ENCODE assay signal across 8 cellular contexts in the genomic region with DNA sequence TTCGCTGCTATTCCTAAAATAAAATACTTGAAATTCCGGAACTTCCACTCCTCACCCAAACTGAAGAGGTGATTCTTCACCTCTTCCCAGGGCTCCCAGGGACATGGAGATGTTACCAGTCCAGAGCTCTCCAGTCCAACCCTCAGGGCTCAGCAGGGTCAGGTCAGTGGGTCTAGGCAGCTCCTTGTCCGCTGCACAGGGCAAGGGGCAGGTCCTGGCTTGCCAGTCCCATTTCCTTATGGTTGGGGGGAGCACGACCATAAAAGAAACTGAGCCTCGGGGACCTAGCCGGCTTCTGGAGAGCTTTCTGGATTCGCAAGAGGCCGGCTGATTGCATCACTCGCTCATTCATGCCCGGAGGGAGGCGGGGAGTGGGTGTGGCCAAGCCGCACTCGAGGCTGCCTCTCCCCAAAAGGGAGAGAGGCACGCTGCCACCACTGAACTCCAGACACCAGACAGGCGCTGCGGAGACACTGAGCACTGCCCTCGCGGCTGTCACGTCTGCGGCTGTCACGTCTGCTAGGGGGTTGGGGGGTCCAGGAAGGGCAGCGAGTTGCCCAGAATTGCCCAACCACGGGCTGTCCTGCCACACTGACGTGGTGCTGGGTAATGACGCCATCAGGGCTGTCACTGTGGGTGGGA. TPM values are rescaled to one million over a fixed set of nuclear protein-coding genes. Genes with fewer than 3 reads are reported as not detected.
DNase-seq lines count a peak whose midpoint lies in the region; ATAC-seq lines count a peak whose summit lies in the region.

No MANE protein-coding gene starts in this region.

- peak overlapping the region; percentile 29 for H3K23ac ChIP-seq in neuronal stem cell (ENCODE audit: low read depth, low read length, poor library complexity)

- peaks cover 54% of the 10 kb centered on the region for H3K4me1 ChIP-seq in HUES6 (ENCODE audit: control insufficient read depth, insufficient read depth, low read length)
- H3K4me1 ChIP-seq in neuronal stem cell (ENCODE audit: control insufficient read depth in 2 of 2, insufficient read depth in 1 of 2, low read depth in 1 of 2, low read length in 2 of 2), result peaks cover 15 to 27% of the 10 kb centered on the region in 2 donors

- peaks cover 67% of the 10 kb centered on the region for H3K36me3 ChIP-seq in HUES6 (ENCODE audit: control insufficient read depth, insufficient read depth, low read length)
- peaks cover 5 to 26% of the 10 kb centered on the region in 2 donors for H3K36me3 ChIP-seq in neuronal stem cell (replicated peaks in 1 of 2; ENCODE audit: control insufficient read depth in 2 of 2, insufficient read depth in 2 of 2, low read length in 2 of 2)

- no peak overlapping the region for H2BK15ac ChIP-seq in neuronal stem cell (ENCODE audit: low read length)

- peak overlapping the region; percentile 56 for H3K4me2 ChIP-seq in neuronal stem cell (ENCODE audit: insufficient read depth, low read length, poor library complexity, severe bottlenecking)

- H2BK120ac ChIP-seq in neuronal stem cell (ENCODE audit: low read depth, low read length), result no peak overlapping the region

- WGBS in neuronal stem cell (ENCODE audit: extremely low coverage in 2 of 2, insufficient read length in 2 of 2, insufficient replicate concordance in 1 of 2), 2 donors, result no CpG with 5 or more reads among the region's 25 CpGs

- no peak overlapping the region for H2BK12ac ChIP-seq in neuronal stem cell (ENCODE audit: low read length)

- no peak overlapping the region for H4K8ac ChIP-seq in neuronal stem cell (ENCODE audit: low read depth, low read length)

- H3K18ac ChIP-seq in neuronal stem cell (ENCODE audit: low read length), result peak overlapping the region; percentile 59

- H4K91ac ChIP-seq in neuronal stem cell (ENCODE audit: low read depth, low read length, poor library complexity), result no peak overlapping the region

- no peaks in the 10 kb centered on the region for H3K9me3 ChIP-seq in HUES6 (ENCODE audit: control insufficient read depth, insufficient read depth, low read depth, low read length)
- no peaks in the 10 kb centered on the region for H3K9me3 ChIP-seq in neuronal stem cell (replicated peaks in 1 of 2; ENCODE audit: control insufficient read depth in 2 of 2, insufficient read depth in 1 of 2, low read depth in 1 of 2, low read length in 2 of 2)

- peak; percentile 97 for DNase-seq in 8988T
- DNase-seq in SIG-M5 treated with dmso at 0.1 percent for 504 hours (lab: John Stamatoyannopoulos, UW; ENCODE audit: unreplicated experiment), result peak; percentile 91
- peak; percentile 88 for DNase-seq in activated gamma-delta T cell treated with Interleukin-2 at 50 U/mL for 16 hours
- DNase-seq in fibroblast of the conjunctiva (ENCODE audit: low read depth), result peak; percentile 89
- DNase-seq in neuronal stem cell (ENCODE audit: low spot score), result peak; percentile 61
- DNase-seq in stromal cell of bone marrow (ENCODE audit: low read depth), result peak; percentile 83

- H3K27ac ChIP-seq in HUES6 (ENCODE audit: low read depth, low read length) (peak overlapping the region; percentile 90), neuronal stem cell (replicated peaks; ENCODE audit: low read length) (no peak overlapping the region)

- H2AK5ac ChIP-seq in neuronal stem cell (ENCODE audit: low read depth, low read length), result no peak overlapping the region

- H3K27me3 ChIP-seq in HUES6 (ENCODE audit: control insufficient read depth, insufficient read depth, low read length) (no peaks in the 10 kb centered on the region), neuronal stem cell (ENCODE audit: control insufficient read depth in 3 of 3, insufficient read depth in 3 of 3, low read depth in 1 of 3, low read length in 3 of 3) (no peaks in the 10 kb centered on the region)

- H3K4ac ChIP-seq in neuronal stem cell (ENCODE audit: low read length), result no peak overlapping the region

- H3K79me1 ChIP-seq in neuronal stem cell (ENCODE audit: low read depth, low read length), result peaks cover 7% of the 10 kb centered on the region

- H3K4me3 ChIP-seq in HUES6 (ENCODE audit: low read depth, low read length), result peak overlapping the region; percentile 28; the same call in 1 of the 2 replicates
- H3K4me3 ChIP-seq in neuronal stem cell (ENCODE audit: low read length in 2 of 2), result no peak overlapping the region

- ATAC-seq in GM18517 (IDR thresholded peaks at IDR 0.05; ENCODE audit: unreplicated experiment), result peak; percentile 57

- no peak overlapping the region for H3K14ac ChIP-seq in neuronal stem cell (ENCODE audit: low read length)

- no peak overlapping the region for H2BK5ac ChIP-seq in neuronal stem cell (ENCODE audit: low read length)

- peak overlapping the region; percentile 69 for H2AFZ ChIP-seq in neuronal stem cell (ENCODE audit: low read length)

- peak overlapping the region; percentile 87 for H3K9ac ChIP-seq in HUES6 (ENCODE audit: low read length)
- H3K9ac ChIP-seq in neuronal stem cell (ENCODE audit: low read depth, low read length, poor library complexity), result no peak overlapping the region

RNA-seq across cellular contexts. Expression of a gene that starts 15.8 kb away (rescaled TPM):
- polyA plus RNA-seq in neuronal stem cell (2013, experiment 1 of 2), result 18.4 TPM
- polyA plus RNA-seq in neuronal stem cell (2013, experiment 2 of 2), result 18.6 TPM
